ENCODE assay signal across 16 cellular contexts in genomic region chr7:128177768-128178550, GRCh38.
"Had no signal": no experiment of that assay in that cellular context is flagged by ENCODE, and none has a peak within 500 bp of the region (broad histone marks: within the 10 kb centered on the region; RNA-seq: fewer than 3 reads in every experiment).

No MANE protein-coding gene starts in this region.

- H3K27ac Mint-ChIP-seq: activated CD4-positive, alpha-beta T cell treated with anti-CD3 and anti-CD28 coated beads, Interleukin-2, amount 10 ng/mL, durations not matched to agents 24 days and 14 days; activated CD8-positive, alpha-beta T cell treated with anti-CD3 and anti-CD28 coated beads for 36 hours; activated naive CD4-positive, alpha-beta T cell treated with anti-CD3 and anti-CD28 coated beads, Interleukin-2, amount 10 ng/mL, durations not matched to agents 7 days and 5 days; activated T-helper 17 cell treated with anti-CD3 and anti-CD28 coated beads, Interleukin-2, amount 50 U/mL, for 72 hours; nephron progenitor cell had no signal

- DNase-seq: activated CD4-positive, alpha-beta T cell treated with anti-CD3 and anti-CD28 coated beads, Interleukin-2, amount 10 ng/mL, durations not matched to agents 24 days and 14 days; activated CD4-positive, CD25-positive, alpha-beta regulatory T cell; activated CD8-positive, alpha-beta T cell treated with anti-CD3 and anti-CD28 coated beads for 36 hours; activated naive CD4-positive, alpha-beta T cell treated with anti-CD3 and anti-CD28 coated beads, Interleukin-2, amount 10 ng/mL, durations not matched to agents 7 days and 5 days; activated T-cell treated with anti-CD3 and anti-CD28 coated beads, Interleukin-2, amount 50 U/mL, for 1 hour; erythroblast; foreskin melanocyte; left lung; nephron progenitor cell; retina; stimulated activated naive CD4-positive, alpha-beta T cell treated with Interleukin-2 at 50 U/mL for 16 hours; thyroid gland had no signal

- H3K9me3 ChIP-seq: ascending aorta, left lung, thyroid gland had no signal

- H3K4me3 Mint-ChIP-seq: activated CD4-positive, alpha-beta T cell treated with anti-CD3 and anti-CD28 coated beads, Interleukin-2, amount 10 ng/mL, durations not matched to agents 24 days and 14 days; activated CD8-positive, alpha-beta T cell treated with anti-CD3 and anti-CD28 coated beads for 36 hours; activated naive CD4-positive, alpha-beta T cell treated with anti-CD3 and anti-CD28 coated beads, Interleukin-2, amount 10 ng/mL, durations not matched to agents 7 days and 5 days; activated T-helper 17 cell treated with anti-CD3 and anti-CD28 coated beads, Interleukin-2, amount 50 U/mL, for 72 hours; central memory CD8-positive, alpha-beta T cell; nephron progenitor cell had no signal

- H3K4me1 ChIP-seq: ascending aorta, left lung, thyroid gland had no signal

- ATAC-seq: activated CD8-positive, alpha-beta T cell treated with anti-CD3 and anti-CD28 coated beads for 36 hours; activated T-helper 17 cell treated with anti-CD3 and anti-CD28 coated beads, Interleukin-2, amount 50 U/mL, for 72 hours; left lung had no signal

- H3K9me3 Mint-ChIP-seq: activated CD4-positive, alpha-beta T cell treated with anti-CD3 and anti-CD28 coated beads, Interleukin-2, amount 10 ng/mL, durations not matched to agents 24 days and 14 days; activated CD8-positive, alpha-beta T cell treated with anti-CD3 and anti-CD28 coated beads for 36 hours; activated naive CD4-positive, alpha-beta T cell treated with anti-CD3 and anti-CD28 coated beads, Interleukin-2, amount 10 ng/mL, durations not matched to agents 7 days and 5 days; activated T-helper 17 cell treated with anti-CD3 and anti-CD28 coated beads, Interleukin-2, amount 50 U/mL, for 72 hours; central memory CD8-positive, alpha-beta T cell; nephron progenitor cell had no signal

- H3K4me3 ChIP-seq: ascending aorta, coronary artery, left lung, thyroid gland had no signal

- H3K4me1 Mint-ChIP-seq: activated naive CD4-positive, alpha-beta T cell treated with anti-CD3 and anti-CD28 coated beads, Interleukin-2, amount 10 ng/mL, durations not matched to agents 7 days and 5 days; activated T-helper 17 cell treated with anti-CD3 and anti-CD28 coated beads, Interleukin-2, amount 50 U/mL, for 72 hours; central memory CD8-positive, alpha-beta T cell; nephron progenitor cell had no signal

- H3K27ac ChIP-seq: ascending aorta, coronary artery, left lung, thyroid gland had no signal

- H3K27me3 ChIP-seq: ascending aorta, thyroid gland had no signal

- H3K36me3 Mint-ChIP-seq: activated naive CD4-positive, alpha-beta T cell treated with anti-CD3 and anti-CD28 coated beads, Interleukin-2, amount 10 ng/mL, durations not matched to agents 7 days and 5 days had no signal

- H3K36me3 ChIP-seq: ascending aorta, left lung, thyroid gland had no signal
